In the genomic region with DNA sequence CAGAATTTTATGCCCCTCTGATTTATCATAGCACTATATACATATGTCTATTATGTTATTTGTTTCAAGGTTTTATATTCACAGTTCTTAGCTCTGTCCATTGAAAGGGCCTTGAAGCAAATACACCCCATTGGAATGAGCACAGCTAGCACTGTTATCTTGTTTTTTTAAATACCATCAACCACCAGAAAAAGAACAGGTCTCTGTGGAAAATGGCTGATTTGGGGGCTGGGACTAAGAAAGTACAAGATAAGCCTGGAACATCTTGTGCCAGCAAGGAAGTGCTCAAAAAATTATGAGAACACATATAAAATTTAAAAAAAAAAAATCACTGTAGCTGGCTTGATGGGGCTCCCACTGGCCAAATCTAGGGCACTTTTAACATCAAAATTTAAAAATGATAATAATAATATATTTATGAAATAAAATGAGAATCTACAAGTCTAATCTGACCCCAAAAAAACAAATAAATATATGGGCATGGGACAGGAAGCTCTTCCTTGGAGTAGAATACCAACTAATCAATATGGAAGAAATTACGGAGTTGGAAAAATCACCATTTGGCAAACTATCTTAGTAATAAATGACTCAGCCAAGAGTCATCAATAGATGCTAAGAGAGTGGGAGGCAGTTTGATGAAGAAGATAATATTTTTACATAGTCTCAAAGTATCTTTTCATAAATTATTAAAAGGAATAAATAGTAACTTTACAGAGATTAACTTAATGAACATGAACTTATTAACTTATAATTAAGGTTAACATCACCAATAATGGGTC, we compare ENCODE assay signal across 13 cellular contexts.
"Had no signal": no experiment of that assay in that cellular context is flagged by ENCODE, and none has a peak within 500 bp of the region (broad histone marks: within the 10 kb centered on the region; RNA-seq: fewer than 3 reads in every experiment).

No MANE protein-coding gene starts in this region.

- H3K27ac ChIP-seq: left ventricle myocardium inferior, neutrophil, thyroid gland had no signal

- ATAC-seq: activated CD4-positive, CD25-positive, alpha-beta regulatory T cell treated with anti-CD3 and anti-CD28 coated beads, Interleukin-2, amount 50 U/mL, for 24 hours; natural killer cell; stimulated activated effector memory CD8-positive, alpha-beta T cell treated with anti-CD3 and anti-CD28 coated beads, Interleukin-12 subunit alpha, Interleukin-12 subunit beta, amount 100 ng/mL, for 72 hours had no signal

- H3K36me3 ChIP-seq: neutrophil had no signal

- H3K4me1 ChIP-seq: left ventricle myocardium inferior, thyroid gland had no signal

- H3K4me3 ChIP-seq: left ventricle myocardium inferior, thyroid gland had no signal

- H3K27me3 ChIP-seq: neutrophil, thyroid gland had no signal

- DNase-seq: activated effector memory CD4-positive, alpha-beta T cell treated with Interleukin-2 at 50 U/mL for 16 hours; activated naive CD4-positive, alpha-beta T cell treated with anti-CD3 and anti-CD28 coated beads, Interleukin-2, amount 50 U/mL, for 16 hours; effector CD8-positive, alpha-beta T cell; kidney; left ventricle myocardium inferior; mesendoderm; natural killer cell; stimulated activated CD4-positive, alpha-beta T cell treated with anti-CD3 and anti-CD28 coated beads, Interleukin-12 subunit alpha, Interleukin-12 subunit beta, amount 100 ng/mL, for 4 hours; stimulated activated CD4-positive, alpha-beta T cell treated with anti-CD3 and anti-CD28 coated beads, Interleukin-2, amount 100 ng/mL, for 24 hours; thyroid gland had no signal

- H3K9me3 ChIP-seq: left ventricle myocardium inferior, neutrophil, thyroid gland had no signal
